In genomic region chr1:248803501-248803900, GRCh38 we compare ENCODE assay signal across 2 cellular contexts. TPM values are rescaled to one million over a fixed set of nuclear protein-coding genes. Genes with fewer than 3 reads are reported as not detected.
"Had no signal": no experiment of that assay in that cellular context is flagged by ENCODE, and none has a peak within 500 bp of the region (broad histone marks: within the 10 kb centered on the region; RNA-seq: fewer than 3 reads in every experiment).

No MANE protein-coding gene starts in this region.

RNA-seq across cellular contexts. Expression of gene LYPD8, which starts 47.9 kb away (rescaled TPM):
- total RNA-seq: Right ventricle myocardium superior, SJSA1 had no signal
